In the genomic region with DNA sequence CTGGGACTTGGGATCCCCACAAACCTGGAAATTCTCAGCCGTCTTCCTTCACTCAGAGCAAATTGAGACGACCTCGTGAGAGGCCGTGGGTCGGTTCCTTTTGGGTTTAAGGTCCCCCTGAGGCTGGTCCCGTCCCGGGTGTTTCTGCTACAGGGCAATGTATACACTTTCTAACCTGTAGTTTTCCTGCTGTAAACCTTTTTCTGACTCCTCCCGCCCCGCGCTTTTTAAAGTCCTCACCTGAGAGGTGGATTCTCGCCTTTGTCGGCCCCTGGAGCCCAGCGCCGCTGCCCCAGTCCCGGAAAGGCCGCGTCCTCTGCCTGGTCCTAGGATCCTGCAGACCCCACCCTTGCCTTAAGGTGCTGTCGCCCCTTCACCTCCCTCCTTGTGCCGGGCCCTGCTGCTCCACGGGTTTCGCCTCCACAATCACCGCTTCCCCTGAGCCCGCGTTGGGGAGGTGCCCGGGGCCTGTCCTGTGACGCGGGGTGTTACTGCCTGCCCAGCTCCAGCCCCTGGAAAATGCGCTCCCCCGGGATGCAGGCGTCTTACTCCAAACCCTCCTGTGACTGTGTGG, we compare ENCODE assay signal across 8 cellular contexts. TPM values are rescaled to one million over a fixed set of nuclear protein-coding genes. Genes with fewer than 3 reads are reported as not detected.
DNase-seq lines count a peak whose midpoint lies in the region; ATAC-seq and TF ChIP-seq lines count a peak whose summit lies in the region.

No MANE protein-coding gene starts in this region.

- H3K36me3 ChIP-seq in neutrophil: no peaks in the 10 kb centered on the region

- ATAC-seq in GM19455 (IDR thresholded peaks at IDR 0.05; ENCODE audit: unreplicated experiment) (peak; percentile 10), HG03571 (IDR thresholded peaks at IDR 0.05; ENCODE audit: unreplicated experiment) (peak; percentile 17)
- ATAC-seq in activated CD8-positive, alpha-beta T cell treated with anti-CD3 and anti-CD28 coated beads for 36 hours: peak; percentile 11

- H3K4me1 ChIP-seq in neutrophil (ENCODE audit: control insufficient read depth in 1 of 2, insufficient read depth in 1 of 2, low read depth in 1 of 2, low read length in 1 of 2): peaks cover 11 to 14% of the 10 kb centered on the region in 2 experiments

- peaks cover 1 to 9% (median 6%) of the 10 kb centered on the region in 3 donors for H3K27me3 Mint-ChIP-seq in CD14-positive monocyte (ENCODE audit: low read depth in 3 of 3)
- peaks cover 2% of the 10 kb centered on the region for H3K27me3 Mint-ChIP-seq in activated CD8-positive, alpha-beta T cell treated with anti-CD3 and anti-CD28 coated beads for 36 hours

- H3K9me3 Mint-ChIP-seq in CD14-positive monocyte: peaks cover 5 to 30% (median 22%) of the 10 kb centered on the region in 7 donors
- peaks cover 6% of the 10 kb centered on the region for H3K9me3 Mint-ChIP-seq in activated CD8-positive, alpha-beta T cell treated with anti-CD3 and anti-CD28 coated beads for 36 hours

- CTCF ChIA-PET in activated CD8-positive, alpha-beta T cell treated with anti-CD3 and anti-CD28 coated beads for 36 hours (lab: Charles Lee): interaction anchor here (1.9 kb wide), 1 partner anchor 361 kb away, joined by 4 read pairs; no protein-coding TSS in a partner anchor

- intact Hi-C loops in CD14-positive monocyte (cut with micrococcal nuclease): loop anchor here (2.0 to 10.0 kb wide), 6 partner anchors 35 to 235 kb away; a partner anchor contains a TSS
- intact Hi-C loops in activated CD8-positive, alpha-beta T cell treated with anti-CD3 and anti-CD28 coated beads for 36 hours (cut with micrococcal nuclease): no loop called here

- H3K4me3 ChIP-seq in fibroblast of the aortic adventitia (ENCODE audit: low read depth, low read length) (peak overlapping the region; percentile 90), neutrophil (ENCODE audit: low read depth in 1 of 2, low read length in 1 of 2) (peak overlapping the region; percentile 70 to 84)

- H3K4me1 Mint-ChIP-seq in CD14-positive monocyte: peaks cover 19% of the 10 kb centered on the region
- peaks cover 38% of the 10 kb centered on the region for H3K4me1 Mint-ChIP-seq in activated CD8-positive, alpha-beta T cell treated with anti-CD3 and anti-CD28 coated beads for 36 hours (ENCODE audit: low read depth)

- H3K27me3 ChIP-seq in neutrophil: peaks cover 12% of the 10 kb centered on the region

- peak overlapping the region; percentile 93 to 96 for H3K4me3 Mint-ChIP-seq in CD14-positive monocyte
- peak overlapping the region; percentile 96 for H3K4me3 Mint-ChIP-seq in activated CD8-positive, alpha-beta T cell treated with anti-CD3 and anti-CD28 coated beads for 36 hours

- H3K36me3 Mint-ChIP-seq in CD14-positive monocyte: peaks cover 33 to 37% of the 10 kb centered on the region in 2 donors
- peaks cover 46% of the 10 kb centered on the region for H3K36me3 Mint-ChIP-seq in activated CD8-positive, alpha-beta T cell treated with anti-CD3 and anti-CD28 coated beads for 36 hours (ENCODE audit: low read depth)

- TF ChIP-seq CTCF in CD14-positive monocyte (IDR thresholded peaks at IDR 0.05) (no peak), fibroblast of the aortic adventitia (IDR thresholded peaks at IDR 0.05; ENCODE audit: insufficient read depth, low read length) (no peak), neutrophil (IDR thresholded peaks at IDR 0.05) (no peak), GM10266 (IDR thresholded peaks at IDR 0.05; ENCODE audit: control insufficient read depth, insufficient read depth, low read depth, missing control alignments) (no peak)
- TF ChIP-seq CTCF in activated CD8-positive, alpha-beta T cell treated with anti-CD3 and anti-CD28 coated beads for 36 hours (IDR thresholded peaks at IDR 0.05): no peak

- peak overlapping the region; percentile 93 to 96 (median 94) for H3K27ac Mint-ChIP-seq in CD14-positive monocyte
- peak overlapping the region; percentile 91 for H3K27ac Mint-ChIP-seq in activated CD8-positive, alpha-beta T cell treated with anti-CD3 and anti-CD28 coated beads for 36 hours

- H3K27ac ChIP-seq in neutrophil: peak overlapping the region; percentile 47

- POLR2A ChIA-PET in activated CD8-positive, alpha-beta T cell treated with anti-CD3 and anti-CD28 coated beads for 36 hours (lab: Charles Lee): interaction anchor here (0.6 to 1.1 kb wide), 2 partner anchors 66 to 121 kb away, joined by 3 read pairs; a partner anchor contains a TSS

- no peaks in the 10 kb centered on the region for H3K9me3 ChIP-seq in neutrophil

- DNase-seq in CD14-positive monocyte (ENCODE audit: low spot score) (no peak), fibroblast of the aortic adventitia (ENCODE audit: low read depth) (peak; percentile 16), NCI-H1105 treated with DMSO at 0.1 percent for 48 hours (lab: John Stamatoyannopoulos, UW) (no peak), GM10266 (ENCODE audit: extremely low spot score) (no peak)
- peak; percentile 31 for DNase-seq in activated CD8-positive, alpha-beta T cell treated with anti-CD3 and anti-CD28 coated beads for 36 hours

RNA-seq across cellular contexts. Expression of a gene that starts 0.4 kb away (rescaled TPM):
- polyA plus RNA-seq in CD14-positive monocyte: 1 to 10 TPM; 3.4 to 5.6 TPM
- total RNA-seq in activated CD8-positive, alpha-beta T cell treated with anti-CD3 and anti-CD28 coated beads for 36 hours: 10 to 100 TPM; 14.0 to 14.1 TPM
- total RNA-seq in fibroblast of the aortic adventitia (ENCODE audit: low replicate concordance): 10.8 and 11.5 TPM in 2 replicates

RNA-seq across cellular contexts. Expression of a gene that starts 35.4 kb away (rescaled TPM):
- polyA plus RNA-seq in CD14-positive monocyte: 1 to 10 TPM in 1 of 2 donors, under 1 TPM in 1; 0.61 to 1.9 TPM
- total RNA-seq in activated CD8-positive, alpha-beta T cell treated with anti-CD3 and anti-CD28 coated beads for 36 hours: 1 to 10 TPM; 6.0 to 7.8 TPM
- total RNA-seq in fibroblast of the aortic adventitia (ENCODE audit: low replicate concordance): 2.5 and 4.0 TPM in 2 replicates

RNA-seq across cellular contexts. Expression of a gene that starts 37.2 kb away (rescaled TPM):
- 1 to 10 TPM; 3.4 to 5.0 TPM for polyA plus RNA-seq in CD14-positive monocyte
- total RNA-seq in activated CD8-positive, alpha-beta T cell treated with anti-CD3 and anti-CD28 coated beads for 36 hours: 10 to 100 TPM; 11.1 to 11.7 TPM
- total RNA-seq in fibroblast of the aortic adventitia (ENCODE audit: low replicate concordance): 3.9 and 11.5 TPM in 2 replicates

Comparison
In these comparisons a context has a peak if more than half of its experiments do, and no peak if none do; other contexts are left out.
1. DNase-seq: peak in activated CD8-positive, alpha-beta T cell treated with anti-CD3 and anti-CD28 coated beads for 36 hours (single experiment) and fibroblast of the aortic adventitia (single experiment); none in CD14-positive monocyte (single experiment), NCI-H1105 treated with DMSO at 0.1 percent for 48 hours (single experiment) and GM10266 (single experiment).
2. Peak in every context shown above with its lines, with median percentiles within 50 percentile points of each other: ATAC-seq.